In genomic region chr12:15627995-15628945, GRCh38 we compare ENCODE assay signal across 11 cellular contexts.
DNase-seq lines count a peak whose midpoint lies in the region; ATAC-seq and TF ChIP-seq lines count a peak whose summit lies in the region.
"Had no signal": no experiment of that assay in that cellular context is flagged by ENCODE, and none has a peak within 500 bp of the region (broad histone marks: within the 10 kb centered on the region; RNA-seq: fewer than 3 reads in every experiment).

No MANE protein-coding gene starts in this region.

- 39 to 68% (median 43%) methylated on average over 4 of the region's 4 CpGs for WGBS in adipose tissue, 3 donors
- 46 to 68% (median 47%) methylated on average over 4 of the region's 4 CpGs for WGBS in psoas muscle, 3 donors

- intact Hi-C loops in Caco-2 (cut with micrococcal nuclease; ENCODE audit: unreplicated experiment), result loop anchor here (1.0 to 5.0 kb wide), 3 partner anchors 12 to 159 kb away; partner anchors contain the start of gene EPS8
- intact Hi-C loops in psoas muscle (cut with DNase I), result no loop called here

- POLR2A ChIA-PET in Caco-2 (lab: Charles Lee), result no interaction called here

- H3K9me3 ChIP-seq in Caco-2 (no peaks in the 10 kb centered on the region), cardiac muscle cell (ENCODE audit: low read depth) (no peaks in the 10 kb centered on the region), psoas muscle (no peaks in the 10 kb centered on the region)

- DNase-seq in Caco-2 (no peak), cardiac muscle cell (ENCODE audit: low read depth in 1 of 2, low spot score in 1 of 2) (peak; percentile 10 to 66), psoas muscle (no peak), amniotic stem cell (lab: John Stamatoyannopoulos, UW) (no peak)
- DNase-seq: activated CD4-positive, alpha-beta T cell treated with anti-CD3 and anti-CD28 coated beads for 4 hours; NCI-H524 treated with DMSO at 0.1 percent for 48 hours had no signal

- H3K4me1 ChIP-seq in Caco-2 (peaks cover 32% of the 10 kb centered on the region), cardiac muscle cell (ENCODE audit: low read depth) (peaks cover 17% of the 10 kb centered on the region), psoas muscle (peaks cover 19% of the 10 kb centered on the region)

- no peaks in the 10 kb centered on the region for H3K36me3 Mint-ChIP-seq in Caco-2 (ENCODE audit: insufficient read depth, unreplicated experiment)

- CTCF ChIA-PET in Caco-2 (lab: Charles Lee), result no interaction called here

- no TSS peak for BruUV-seq in Caco-2 (replicated peaks; lab: Mats Ljungman, UMichigan)

- ATAC-seq in psoas muscle (peak in 2 of 4 donors; percentile 39 to 59), HG03432 (IDR thresholded peaks at IDR 0.05; ENCODE audit: unreplicated experiment) (no peak), GM18519 (IDR thresholded peaks at IDR 0.05; ENCODE audit: low FRiP score, unreplicated experiment) (no peak), GM19467 (IDR thresholded peaks at IDR 0.05; ENCODE audit: unreplicated experiment) (no peak)

- H3K4me3 Mint-ChIP-seq in Caco-2 (ENCODE audit: unreplicated experiment), result no peak overlapping the region
- H3K4me3 Mint-ChIP-seq: dendritic cell treated with granulocyte-macrophage colony-stimulating factor and Interleukin-4, amounts not matched to agents 40 ng/mL and 50 ng/mL, for 4 days had no signal

- H3K36me3 ChIP-seq in Caco-2 (ENCODE audit: control insufficient read depth, insufficient read depth, low read length) (no peaks in the 10 kb centered on the region), cardiac muscle cell (no peaks in the 10 kb centered on the region), psoas muscle (ENCODE audit: insufficient read depth in 1 of 2, low read depth in 1 of 2) (peaks cover 0 to 22% of the 10 kb centered on the region in 2 donors)

- no peaks in the 10 kb centered on the region for H3K27me3 Mint-ChIP-seq in Caco-2 (ENCODE audit: insufficient read depth, unreplicated experiment)
- H3K27me3 Mint-ChIP-seq: dendritic cell treated with granulocyte-macrophage colony-stimulating factor and Interleukin-4, amounts not matched to agents 40 ng/mL and 50 ng/mL, for 4 days had no signal

- H3K9me3 Mint-ChIP-seq in Caco-2 (ENCODE audit: unreplicated experiment), result peaks cover 6% of the 10 kb centered on the region
- H3K9me3 Mint-ChIP-seq: dendritic cell treated with granulocyte-macrophage colony-stimulating factor and Interleukin-4, amounts not matched to agents 40 ng/mL and 50 ng/mL, for 4 days had no signal

- TF ChIP-seq CTCF in Caco-2 (IDR thresholded peaks at IDR 0.05; ENCODE audit: insufficient read depth in 1 of 2, low read depth in 1 of 2, low read length in 1 of 2, severe bottlenecking in 1 of 2, unreplicated experiment in 1 of 2) (no peak), cardiac muscle cell (IDR thresholded peaks at IDR 0.05; ENCODE audit: low read depth, low read length) (no peak), psoas muscle (IDR thresholded peaks at IDR 0.05) (no peak)

- H3K27me3 ChIP-seq in Caco-2 (replicated peaks; ENCODE audit: control insufficient read depth, insufficient read depth, low read length) (no peaks in the 10 kb centered on the region), cardiac muscle cell (no peaks in the 10 kb centered on the region), psoas muscle (ENCODE audit: insufficient read depth in 3 of 3, low read length in 2 of 3) (no peaks in the 10 kb centered on the region)

- no peak overlapping the region for H3K4me3 ChIP-seq in Caco-2 (ENCODE audit: low read depth, low read length)
- H3K4me3 ChIP-seq in cardiac muscle cell, result no peak overlapping the region
- H3K4me3 ChIP-seq in psoas muscle, result peak overlapping the region; percentile 16

- peak overlapping the region; percentile 72 for H3K27ac ChIP-seq in adipose tissue (ENCODE audit: low read depth, low read length)
- peak overlapping the region; percentile 80 for H3K27ac ChIP-seq in cardiac muscle cell
- peak overlapping the region; percentile 70 for H3K27ac ChIP-seq in psoas muscle

- peaks cover 35% of the 10 kb centered on the region for H3K4me1 Mint-ChIP-seq in Caco-2 (ENCODE audit: low read depth, unreplicated experiment)

- H3K27ac Mint-ChIP-seq in Caco-2 (ENCODE audit: unreplicated experiment), result peak overlapping the region; percentile 82

Comparison
In these comparisons a context has a peak if more than half of its experiments do, and no peak if none do; other contexts are left out.
1. DNase-seq: peak in cardiac muscle cell (2 of 2); none in Caco-2 (0 of 2), psoas muscle (0 of 2) and amniotic stem cell (single experiment).
2. Peak in every context shown above with its lines, with median percentiles within 50 percentile points of each other: H3K27ac ChIP-seq.